Comparison of ENCODE assay signal across 12 cellular contexts in the genomic region with DNA sequence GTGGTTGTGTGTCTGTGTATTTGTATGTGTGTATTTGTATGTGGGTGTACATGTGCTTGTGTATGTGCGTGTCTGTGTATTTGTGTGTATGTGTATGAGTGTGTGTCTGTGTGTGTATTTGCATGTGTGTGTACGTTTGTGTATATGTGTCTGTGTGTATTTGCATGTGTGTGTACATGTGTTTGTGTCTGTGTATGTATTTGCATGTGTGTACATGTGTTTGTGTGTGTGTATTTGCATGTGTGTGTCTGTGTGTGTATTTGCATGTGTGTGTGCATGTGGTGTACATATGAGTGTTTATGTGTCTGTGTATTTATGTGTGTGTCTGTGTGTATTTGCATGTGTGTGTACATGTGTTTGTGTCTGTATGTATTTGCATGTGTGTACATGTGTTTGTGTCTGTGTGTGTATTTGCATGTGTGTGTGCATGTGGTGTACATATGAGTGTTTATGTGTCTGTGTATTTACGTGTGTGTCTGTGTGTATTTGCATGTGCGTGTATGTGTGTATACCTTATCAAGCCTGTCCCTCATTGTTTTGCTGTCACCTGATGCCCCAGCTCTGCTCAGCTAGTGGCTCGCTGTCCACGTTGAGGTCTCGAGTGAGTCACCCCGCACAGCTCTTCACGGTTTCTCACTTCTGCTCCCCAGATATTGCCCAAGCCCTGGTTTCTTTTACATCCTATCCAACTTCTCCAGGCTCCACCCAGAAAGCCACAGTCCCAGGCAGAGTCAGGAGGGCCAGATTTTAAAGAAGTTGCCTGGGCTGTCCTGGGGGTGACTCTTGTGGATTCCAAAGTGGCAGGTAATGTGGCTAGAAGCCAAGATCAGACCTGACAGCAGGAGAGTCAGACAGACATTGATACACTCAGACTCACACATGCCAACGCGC. TPM values are rescaled to one million over a fixed set of nuclear protein-coding genes. Genes with fewer than 3 reads are reported as not detected.
DNase-seq lines count a peak whose midpoint lies in the region; ATAC-seq and TF ChIP-seq lines count a peak whose summit lies in the region.
"Had no signal": no experiment of that assay in that cellular context is flagged by ENCODE, and none has a peak within 500 bp of the region (broad histone marks: within the 10 kb centered on the region; RNA-seq: fewer than 3 reads in every experiment).

No MANE protein-coding gene starts in this region.

- no peak for TF ChIP-seq POLR2A in upper lobe of left lung (IDR thresholded peaks at IDR 0.05)

- no peaks in the 10 kb centered on the region for H3K9me3 ChIP-seq in cardiac muscle cell (ENCODE audit: low read depth)
- H3K9me3 ChIP-seq in RWPE2 (ENCODE audit: severe bottlenecking), result no peaks in the 10 kb centered on the region
- no peaks in the 10 kb centered on the region for H3K9me3 ChIP-seq in upper lobe of left lung
- H3K9me3 ChIP-seq: SJSA1 had no signal

- H3K4me1 ChIP-seq in cardiac muscle cell (ENCODE audit: low read depth), result peaks cover 41% of the 10 kb centered on the region
- H3K4me1 ChIP-seq in RWPE2 (ENCODE audit: insufficient read depth, poor library complexity, severe bottlenecking), result peaks cover 7% of the 10 kb centered on the region
- H3K4me1 ChIP-seq in foreskin keratinocyte, result no peaks in the 10 kb centered on the region
- H3K4me1 ChIP-seq in upper lobe of left lung, result peaks cover 0 to 9% (median 4%) of the 10 kb centered on the region in 4 donors
- H3K4me1 ChIP-seq: SJSA1 had no signal

- no peak for TF ChIP-seq EP300 in upper lobe of left lung (IDR thresholded peaks at IDR 0.05)

- H3K36me3 ChIP-seq in cardiac muscle cell, result no peaks in the 10 kb centered on the region
- H3K36me3 ChIP-seq in RWPE2 (ENCODE audit: low read depth), result no peaks in the 10 kb centered on the region
- H3K36me3 ChIP-seq in upper lobe of left lung, result no peaks in the 10 kb centered on the region
- H3K36me3 ChIP-seq: SJSA1 had no signal

- H3K27me3 ChIP-seq in cardiac muscle cell (no peaks in the 10 kb centered on the region), RWPE2 (ENCODE audit: insufficient read depth, poor library complexity, severe bottlenecking) (no peaks in the 10 kb centered on the region), foreskin keratinocyte (peaks cover 18% of the 10 kb centered on the region), upper lobe of left lung (no peaks in the 10 kb centered on the region)
- H3K27me3 ChIP-seq: SJSA1 had no signal

- intact Hi-C loops in left ventricle myocardium superior (cut with micrococcal nuclease), result no loop called here

- no peak overlapping the region for H3K4me3 ChIP-seq in cardiac muscle cell
- H3K4me3 ChIP-seq in RWPE2 (ENCODE audit: severe bottlenecking), result no peak overlapping the region
- H3K4me3 ChIP-seq in upper lobe of left lung, result no peak overlapping the region
- H3K4me3 ChIP-seq: SJSA1 had no signal

- WGBS in upper lobe of left lung, 2 donors, result 60 to 61% methylated on average over 9 to 11 of the region's 11 CpGs

- peak overlapping the region; percentile 78 for H3K27ac ChIP-seq in cardiac muscle cell
- H3K27ac ChIP-seq in RWPE2 (ENCODE audit: poor library complexity, severe bottlenecking), result peak overlapping the region; percentile 34
- H3K27ac ChIP-seq in foreskin keratinocyte, result no peak overlapping the region
- no peak overlapping the region for H3K27ac ChIP-seq in upper lobe of left lung
- H3K27ac ChIP-seq: SJSA1 had no signal

- ATAC-seq in left ventricle myocardium superior, result no peak
- ATAC-seq in RWPE2 (ENCODE audit: low read depth), result peak; percentile 98
- ATAC-seq in foreskin keratinocyte, result peak; percentile 79
- ATAC-seq in upper lobe of left lung (ENCODE audit: low FRiP score in 2 of 2), result peak; percentile 63 to 81
- no peak for ATAC-seq in GM21737 (IDR thresholded peaks at IDR 0.05; ENCODE audit: unreplicated experiment)

- DNase-seq in cardiac muscle cell (ENCODE audit: low read depth in 1 of 2, low spot score in 1 of 2), result peak in 1 of 2 donors; percentile 80
- no peak for DNase-seq in left ventricle myocardium superior
- peak; percentile 80 for DNase-seq in RWPE2 (ENCODE audit: low spot score)
- DNase-seq in foreskin keratinocyte, result peak; percentile 83 to 91
- peak in 1 of 2 donors; percentile 70 for DNase-seq in upper lobe of left lung
- no peak for DNase-seq in NCI-H1417 (lab: John Stamatoyannopoulos, UW)
- DNase-seq in GM19240 (ENCODE audit: insufficient read length, low spot score), result no peak
- DNase-seq: CD4-positive, alpha-beta memory T cell had no signal

- no peak for TF ChIP-seq CTCF in cardiac muscle cell (IDR thresholded peaks at IDR 0.05; ENCODE audit: low read depth, low read length)
- no peak for TF ChIP-seq CTCF in RWPE2 (IDR thresholded peaks at IDR 0.05; ENCODE audit: poor library complexity, severe bottlenecking)
- no peak for TF ChIP-seq CTCF in foreskin keratinocyte (conservative IDR thresholded peaks at IDR 0.05)
- TF ChIP-seq CTCF in upper lobe of left lung (IDR thresholded peaks at IDR 0.05), result no peak

RNA-seq across cellular contexts. Expression of a gene that starts 15.1 kb away (rescaled TPM):
- total RNA-seq in cardiac muscle cell, result 952 and 1,065 TPM in 2 replicates
- polyA plus RNA-seq in cardiac muscle cell, result 829 and 1,030 TPM in 2 replicates
- 17,299 TPM for total RNA-seq in left ventricle myocardium superior
- total RNA-seq in foreskin keratinocyte, result not detected in 2 replicates
- not detected in 2 replicates for polyA plus RNA-seq in foreskin keratinocyte
- 1 to 10 TPM in 1 of 6 donors, under 1 TPM in 2, not detected in 3; 0.46 to 1.1 (median 0.98) TPM for total RNA-seq in upper lobe of left lung
- total RNA-seq: CD4-positive, alpha-beta memory T cell; glomerular endothelial cell; osteocyte; SJSA1 had no signal
- polyA plus RNA-seq: CD4-positive, alpha-beta memory T cell had no signal

RNA-seq across cellular contexts. Expression of a gene that starts 46.3 kb away (rescaled TPM):
- not detected in 2 replicates for total RNA-seq in cardiac muscle cell
- 0.07 TPM in 1 of 2 replicates, not detected in the other for polyA plus RNA-seq in cardiac muscle cell
- 5.2 TPM for total RNA-seq in left ventricle myocardium superior
- total RNA-seq in foreskin keratinocyte, result 11.7 and 14.9 TPM in 2 replicates
- 2.8 and 3.0 TPM in 2 replicates for polyA plus RNA-seq in foreskin keratinocyte
- 10 to 100 TPM; 27.6 to 54.4 (median 30.8) TPM for total RNA-seq in upper lobe of left lung

Comparison
In these comparisons a context has a peak if more than half of its experiments do, and no peak if none do; other contexts are left out.
1. DNase-seq: peak in RWPE2 (single experiment) and foreskin keratinocyte (2 of 2); none in left ventricle myocardium superior (single experiment), NCI-H1417 (0 of 3) and GM19240 (single experiment).
2. H3K27ac ChIP-seq: peak in cardiac muscle cell (single experiment) and RWPE2 (single experiment); none in foreskin keratinocyte (single experiment) and upper lobe of left lung (0 of 4).
3. ATAC-seq: peak in RWPE2 (single experiment), foreskin keratinocyte (single experiment) and upper lobe of left lung (2 of 2); none in left ventricle myocardium superior (single experiment) and GM21737 (single experiment).
4. RNA of a gene that starts 15.1 kb away (total RNA-seq): 17,299 TPM in left ventricle myocardium superior (single experiment) and 952 to 1,065 TPM in cardiac muscle cell; 0.46 to 1.1 TPM in upper lobe of left lung and not detected in foreskin keratinocyte; every median in the first group is over 100 times any median in the second.